ENCODE assay signal across 23 cellular contexts in genomic region chr5:43137326-43137725, GRCh38. TPM values are rescaled to one million over a fixed set of nuclear protein-coding genes. Genes with fewer than 3 reads are reported as not detected.
DNase-seq lines count a peak whose midpoint lies in the region; ATAC-seq lines count a peak whose summit lies in the region.
"Had no signal": no experiment of that assay in that cellular context is flagged by ENCODE, and none has a peak within 500 bp of the region (broad histone marks: within the 10 kb centered on the region; RNA-seq: fewer than 3 reads in every experiment).

No MANE protein-coding gene starts in this region.

- no peaks in the 10 kb centered on the region for H3K36me3 Mint-ChIP-seq in T-helper 17 cell (ENCODE audit: low read depth)

- peak overlapping the region; percentile 70 for H3K27ac Mint-ChIP-seq in T-helper 17 cell
- H3K27ac Mint-ChIP-seq: nephron had no signal

- ATAC-seq in GM18858 (IDR thresholded peaks at IDR 0.05; ENCODE audit: unreplicated experiment) (peak; percentile 79), GM21423 (IDR thresholded peaks at IDR 0.05; ENCODE audit: unreplicated experiment) (peak; percentile 64), HG03066 (IDR thresholded peaks at IDR 0.05; ENCODE audit: low read depth, unreplicated experiment) (peak; percentile 60), T-helper 17 cell (no peak)
- ATAC-seq: activated CD4-positive, CD25-positive, alpha-beta regulatory T cell treated with anti-CD3 and anti-CD28 coated beads, Interleukin-2, amount 50 U/mL, for 24 hours had no signal

- no peak for DNase-seq in T-helper 17 cell
- DNase-seq in OCI-M1 (lab: John Stamatoyannopoulos, UW) = no peak
- no peak for DNase-seq in SW 1271 (lab: John Stamatoyannopoulos, UW)
- DNase-seq in hypothalamus (lab: John Stamatoyannopoulos, UW) = no peak
- DNase-seq in SHP77 treated with DMSO at 0.1 percent for 48 hours (lab: John Stamatoyannopoulos, UW) = no peak
- DNase-seq: activated effector memory CD4-positive, alpha-beta T cell treated with anti-CD3 and anti-CD28 coated beads, Interleukin-2, amount 50 U/mL, for 16 hours; amygdala; CD8-positive, alpha-beta memory T cell; central memory CD4-positive, alpha-beta T cell; effector CD4-positive, alpha-beta T cell; mesenchymal stem cell; NCI-H524; SJCRH30; small intestine; stimulated activated CD4-positive, alpha-beta T cell treated with anti-CD3 and anti-CD28 coated beads, Interleukin-4, amount 100 ng/mL, for 4 hours; stimulated activated CD8-positive, alpha-beta memory T cell treated with anti-CD3 and anti-CD28 coated beads, Interleukin-4, amount 100 ng/mL, for 48 hours; testis had no signal

- no peak overlapping the region for H3K4me3 Mint-ChIP-seq in T-helper 17 cell
- H3K4me3 Mint-ChIP-seq: nephron had no signal

- no peaks in the 10 kb centered on the region for H3K9me3 ChIP-seq in T-helper 17 cell (ENCODE audit: control insufficient read depth, low read length, poor library complexity, severe bottlenecking)
- H3K9me3 ChIP-seq: SJCRH30, testis had no signal

- H3K4me1 Mint-ChIP-seq in T-helper 17 cell = peaks cover 38% of the 10 kb centered on the region
- H3K4me1 Mint-ChIP-seq: nephron had no signal

- no peaks in the 10 kb centered on the region for H3K27me3 Mint-ChIP-seq in T-helper 17 cell
- H3K27me3 Mint-ChIP-seq: CD8-positive, alpha-beta memory T cell had no signal

RNA-seq across cellular contexts. Expression of gene ZNF131, which starts 16.6 kb away (rescaled TPM):
- total RNA-seq in T-helper 17 cell = 10 to 100 TPM; 68.0 to 69.9 TPM

RNA-seq across cellular contexts. Expression of gene NIM1K, which starts 54.7 kb away (rescaled TPM):
- 1 to 10 TPM in 1 of 2 donors, under 1 TPM in 1; 0.76 to 1.1 TPM for total RNA-seq in T-helper 17 cell
- total RNA-seq: Daoy had no signal
